Comparison of ENCODE assay signal across 12 cellular contexts in the genomic region with DNA sequence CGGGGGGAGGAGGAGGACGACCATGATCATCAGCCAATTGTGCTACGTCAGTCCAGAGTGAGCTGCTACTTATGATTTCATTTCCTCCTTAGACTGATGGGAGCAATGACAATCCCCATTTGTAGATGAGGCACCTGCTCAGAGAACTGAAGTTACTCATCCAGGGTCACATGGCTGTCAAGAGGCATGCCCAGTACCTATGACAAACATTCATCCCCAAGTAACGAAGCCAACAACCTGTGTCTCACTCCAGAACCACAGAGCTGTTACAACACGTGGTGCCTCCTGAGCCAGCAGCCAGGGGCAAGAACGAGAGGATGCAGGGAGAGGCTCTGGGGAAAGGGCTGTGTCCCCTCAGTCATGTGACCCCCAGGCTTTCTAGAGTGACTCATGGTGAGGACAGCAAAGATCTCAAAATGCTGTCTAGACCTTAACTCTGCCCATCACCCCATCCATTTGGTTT.
DNase-seq lines count a peak whose midpoint lies in the region; ATAC-seq, FAIRE-seq and TF ChIP-seq lines count a peak whose summit lies in the region.
"Had no signal": no experiment of that assay in that cellular context is flagged by ENCODE, and none has a peak within 500 bp of the region (broad histone marks: within the 10 kb centered on the region; RNA-seq: fewer than 3 reads in every experiment).

No MANE protein-coding gene starts in this region.

- H4K8ac ChIP-seq in mesenchymal stem cell (ENCODE audit: low read length): no peak overlapping the region

- H3K4me2 ChIP-seq in mesenchymal stem cell (ENCODE audit: low read length, poor library complexity, severe bottlenecking): no peak overlapping the region

- H4K91ac ChIP-seq in mesenchymal stem cell (ENCODE audit: low read length): no peak overlapping the region

- no peak overlapping the region for H3K4me3 ChIP-seq in mesenchymal stem cell (ENCODE audit: insufficient read depth in 1 of 2, low read depth in 1 of 2, low read length in 2 of 2)
- H3K4me3 ChIP-seq: thyroid gland had no signal

- no peak for FAIRE-seq in HTR-8/SVneo (lab: Jason Lieb, UNC)

- no peak overlapping the region for H2AFZ ChIP-seq in mesenchymal stem cell (ENCODE audit: low read depth, low read length)

- H3K36me3 ChIP-seq in mesenchymal stem cell (ENCODE audit: control insufficient read depth in 1 of 2, insufficient read depth in 2 of 2, low read depth in 1 of 2, low read length in 2 of 2): no peaks in the 10 kb centered on the region
- H3K36me3 ChIP-seq: thyroid gland had no signal

- H2BK120ac ChIP-seq in mesenchymal stem cell (ENCODE audit: low read depth, low read length): no peak overlapping the region

- H3K18ac ChIP-seq in mesenchymal stem cell (ENCODE audit: low read depth in 1 of 2, low read length in 2 of 2): no peak overlapping the region

- H3K4me1 Mint-ChIP-seq in WTC11: peaks cover 19% of the 10 kb centered on the region; the same call in 1 of the 2 replicates
- H3K4me1 Mint-ChIP-seq: central memory CD8-positive, alpha-beta T cell had no signal

- no peak overlapping the region for H2BK15ac ChIP-seq in mesenchymal stem cell (ENCODE audit: low read depth, poor library complexity, severe bottlenecking)

- POLR2A ChIA-PET in WTC11 (lab: Charles Lee): no interaction called here

- H3K23ac ChIP-seq in mesenchymal stem cell (ENCODE audit: low read length in 2 of 2): no peak overlapping the region

- H3K14ac ChIP-seq in mesenchymal stem cell (ENCODE audit: low read length in 2 of 2): no peak overlapping the region

- 73% methylated on average over 6 of the region's 6 CpGs for WGBS in mesenchymal stem cell

- DNase-seq in NK-92 treated with Interleukin-12 subunit alpha and Interleukin-12 subunit beta, amount 100 ng/mL, for 24 hours (lab: John Stamatoyannopoulos, UW): peak; percentile 22
- DNase-seq in NK-92 (lab: John Stamatoyannopoulos, UW; ENCODE audit: unreplicated experiment) (no peak), HTR-8/SVneo (ENCODE audit: insufficient read length, low spot score) (peak; percentile 11), WTC11 (ENCODE audit: low spot score) (no peak), mesenchymal stem cell (peak; percentile 13), NCI-H1694 (lab: John Stamatoyannopoulos, UW) (no peak)
- DNase-seq: activated effector memory CD4-positive, alpha-beta T cell treated with Interleukin-2 at 50 U/mL for 16 hours; NCI-H2227 treated with DMSO at 0.1 percent for 48 hours; thyroid gland had no signal

- H3K27ac Mint-ChIP-seq in WTC11: no peak overlapping the region

- H3K27me3 ChIP-seq in mesenchymal stem cell (ENCODE audit: control insufficient read depth in 1 of 2, insufficient read depth in 1 of 2, low read length in 2 of 2): no peaks in the 10 kb centered on the region
- H3K27me3 ChIP-seq: thyroid gland had no signal

- no peak overlapping the region for H2BK12ac ChIP-seq in mesenchymal stem cell (ENCODE audit: low read length in 2 of 2)

- CTCF ChIA-PET in WTC11 (lab: Charles Lee): interaction anchor here (0.5 to 1.3 kb wide), 2 partner anchors 62 to 131 kb away, joined by 3 read pairs; no protein-coding TSS in a partner anchor

- no peak overlapping the region for H3K9ac ChIP-seq in mesenchymal stem cell (ENCODE audit: low read length)

- H3K27me3 Mint-ChIP-seq in WTC11 (ENCODE audit: low read depth): no peaks in the 10 kb centered on the region
- H3K27me3 Mint-ChIP-seq: central memory CD8-positive, alpha-beta T cell had no signal

- no peak overlapping the region for H3K4ac ChIP-seq in mesenchymal stem cell (ENCODE audit: low read depth in 1 of 2, low read length in 2 of 2)

- no peak overlapping the region for H2AK5ac ChIP-seq in mesenchymal stem cell (ENCODE audit: low read length, severe bottlenecking)

- H3K27ac ChIP-seq in mesenchymal stem cell (ENCODE audit: low read length, poor library complexity, severe bottlenecking): no peak overlapping the region
- H3K27ac ChIP-seq: thyroid gland had no signal

- peaks cover under 1% of the 10 kb centered on the region; the same call in 1 of the 2 replicates for H3K36me3 Mint-ChIP-seq in WTC11

- H3K9me3 Mint-ChIP-seq in WTC11: peaks cover 4% of the 10 kb centered on the region

- H2BK5ac ChIP-seq in mesenchymal stem cell (ENCODE audit: low read depth, low read length, poor library complexity, severe bottlenecking): no peak overlapping the region

- ATAC-seq in WTC11 (no peak), GM21390 (IDR thresholded peaks at IDR 0.05; ENCODE audit: unreplicated experiment) (no peak), HG02884 (IDR thresholded peaks at IDR 0.05; ENCODE audit: unreplicated experiment) (no peak)

- peaks cover 6% of the 10 kb centered on the region for H3K79me1 ChIP-seq in mesenchymal stem cell (replicated peaks; ENCODE audit: low read length, poor library complexity, severe bottlenecking)

- H3K9me3 ChIP-seq in mesenchymal stem cell (ENCODE audit: control insufficient read depth, low read length): peaks cover 12% of the 10 kb centered on the region
- H3K9me3 ChIP-seq: thyroid gland had no signal

- H3K4me3 Mint-ChIP-seq in WTC11: no peak overlapping the region
- H3K4me3 Mint-ChIP-seq: central memory CD8-positive, alpha-beta T cell had no signal

- TF ChIP-seq CTCF in WTC11 (IDR thresholded peaks at IDR 0.05): no peak

- peaks cover 5% of the 10 kb centered on the region for H3K4me1 ChIP-seq in mesenchymal stem cell (ENCODE audit: control insufficient read depth, insufficient read depth, low read depth, low read length)
- H3K4me1 ChIP-seq: thyroid gland had no signal

TF ChIP-seq in WTC11, 78 proteins besides CTCF, POLR2A, EP300 and RAD21:
- TF ChIP-seq, protein P1, sequence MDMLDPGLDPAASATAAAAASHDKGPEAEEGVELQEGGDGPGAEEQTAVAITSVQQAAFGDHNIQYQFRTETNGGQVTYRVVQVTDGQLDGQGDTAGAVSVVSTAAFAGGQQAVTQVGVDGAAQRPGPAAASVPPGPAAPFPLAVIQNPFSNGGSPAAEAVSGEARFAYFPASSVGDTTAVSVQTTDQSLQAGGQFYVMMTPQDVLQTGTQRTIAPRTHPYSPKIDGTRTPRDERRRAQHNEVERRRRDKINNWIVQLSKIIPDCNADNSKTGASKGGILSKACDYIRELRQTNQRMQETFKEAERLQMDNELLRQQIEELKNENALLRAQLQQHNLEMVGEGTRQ (CRISPR knock-in tag; IDR thresholded peaks at IDR 0.05): peak; percentile 54
- TF ChIP-seq, protein P2, sequence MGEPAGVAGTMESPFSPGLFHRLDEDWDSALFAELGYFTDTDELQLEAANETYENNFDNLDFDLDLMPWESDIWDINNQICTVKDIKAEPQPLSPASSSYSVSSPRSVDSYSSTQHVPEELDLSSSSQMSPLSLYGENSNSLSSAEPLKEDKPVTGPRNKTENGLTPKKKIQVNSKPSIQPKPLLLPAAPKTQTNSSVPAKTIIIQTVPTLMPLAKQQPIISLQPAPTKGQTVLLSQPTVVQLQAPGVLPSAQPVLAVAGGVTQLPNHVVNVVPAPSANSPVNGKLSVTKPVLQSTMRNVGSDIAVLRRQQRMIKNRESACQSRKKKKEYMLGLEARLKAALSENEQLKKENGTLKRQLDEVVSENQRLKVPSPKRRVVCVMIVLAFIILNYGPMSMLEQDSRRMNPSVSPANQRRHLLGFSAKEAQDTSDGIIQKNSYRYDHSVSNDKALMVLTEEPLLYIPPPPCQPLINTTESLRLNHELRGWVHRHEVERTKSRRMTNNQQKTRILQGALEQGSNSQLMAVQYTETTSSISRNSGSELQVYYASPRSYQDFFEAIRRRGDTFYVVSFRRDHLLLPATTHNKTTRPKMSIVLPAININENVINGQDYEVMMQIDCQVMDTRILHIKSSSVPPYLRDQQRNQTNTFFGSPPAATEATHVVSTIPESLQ (CRISPR knock-in tag; IDR thresholded peaks at IDR 0.05): no peak
- TF ChIP-seq, protein P3, sequence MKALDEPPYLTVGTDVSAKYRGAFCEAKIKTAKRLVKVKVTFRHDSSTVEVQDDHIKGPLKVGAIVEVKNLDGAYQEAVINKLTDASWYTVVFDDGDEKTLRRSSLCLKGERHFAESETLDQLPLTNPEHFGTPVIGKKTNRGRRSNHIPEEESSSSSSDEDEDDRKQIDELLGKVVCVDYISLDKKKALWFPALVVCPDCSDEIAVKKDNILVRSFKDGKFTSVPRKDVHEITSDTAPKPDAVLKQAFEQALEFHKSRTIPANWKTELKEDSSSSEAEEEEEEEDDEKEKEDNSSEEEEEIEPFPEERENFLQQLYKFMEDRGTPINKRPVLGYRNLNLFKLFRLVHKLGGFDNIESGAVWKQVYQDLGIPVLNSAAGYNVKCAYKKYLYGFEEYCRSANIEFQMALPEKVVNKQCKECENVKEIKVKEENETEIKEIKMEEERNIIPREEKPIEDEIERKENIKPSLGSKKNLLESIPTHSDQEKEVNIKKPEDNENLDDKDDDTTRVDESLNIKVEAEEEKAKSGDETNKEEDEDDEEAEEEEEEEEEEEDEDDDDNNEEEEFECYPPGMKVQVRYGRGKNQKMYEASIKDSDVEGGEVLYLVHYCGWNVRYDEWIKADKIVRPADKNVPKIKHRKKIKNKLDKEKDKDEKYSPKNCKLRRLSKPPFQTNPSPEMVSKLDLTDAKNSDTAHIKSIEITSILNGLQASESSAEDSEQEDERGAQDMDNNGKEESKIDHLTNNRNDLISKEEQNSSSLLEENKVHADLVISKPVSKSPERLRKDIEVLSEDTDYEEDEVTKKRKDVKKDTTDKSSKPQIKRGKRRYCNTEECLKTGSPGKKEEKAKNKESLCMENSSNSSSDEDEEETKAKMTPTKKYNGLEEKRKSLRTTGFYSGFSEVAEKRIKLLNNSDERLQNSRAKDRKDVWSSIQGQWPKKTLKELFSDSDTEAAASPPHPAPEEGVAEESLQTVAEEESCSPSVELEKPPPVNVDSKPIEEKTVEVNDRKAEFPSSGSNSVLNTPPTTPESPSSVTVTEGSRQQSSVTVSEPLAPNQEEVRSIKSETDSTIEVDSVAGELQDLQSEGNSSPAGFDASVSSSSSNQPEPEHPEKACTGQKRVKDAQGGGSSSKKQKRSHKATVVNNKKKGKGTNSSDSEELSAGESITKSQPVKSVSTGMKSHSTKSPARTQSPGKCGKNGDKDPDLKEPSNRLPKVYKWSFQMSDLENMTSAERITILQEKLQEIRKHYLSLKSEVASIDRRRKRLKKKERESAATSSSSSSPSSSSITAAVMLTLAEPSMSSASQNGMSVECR (CRISPR knock-in tag; IDR thresholded peaks at IDR 0.05; ENCODE audit: borderline replicate concordance): no peak

Comparison
In these comparisons a context has a peak if more than half of its experiments do, and no peak if none do; other contexts are left out.
1. DNase-seq: peak in NK-92 treated with Interleukin-12 subunit alpha and Interleukin-12 subunit beta, amount 100 ng/mL, for 24 hours (single experiment), HTR-8/SVneo (single experiment) and mesenchymal stem cell (single experiment); none in NK-92 (single experiment), WTC11 (single experiment) and NCI-H1694 (single experiment).